ENCODE assay signal across 7 cellular contexts in genomic region chr12:67827820-67828383, GRCh38.
DNase-seq lines count a peak whose midpoint lies in the region; ATAC-seq, FAIRE-seq and TF ChIP-seq lines count a peak whose summit lies in the region.

No MANE protein-coding gene starts in this region.

- H3K9me3 ChIP-seq in GM12878 (replicated peaks; ENCODE audit: control insufficient read depth, insufficient read depth, low read length) (no peaks in the 10 kb centered on the region), left lung (no peaks in the 10 kb centered on the region)

- peak overlapping the region; percentile 44; the same call in 1 of the 2 replicates for H3K4me2 ChIP-seq in GM12878 (ENCODE audit: control insufficient read depth, insufficient read depth)

- SMC1A ChIA-PET in GM12878 (lab: Charles Lee; ENCODE audit: uncharacterized antibody, unreplicated experiment): no interaction called here

- WGBS in GM12878 (ENCODE audit: insufficient coverage, insufficient replicate concordance, low lambda C conversion rate, missing lambda C conversion rate): 3% methylated on average over 7 of the region's 7 CpGs

- H3K27me3 ChIP-seq in GM12878 (replicated peaks in 1 of 2; ENCODE audit: control insufficient read depth in 2 of 2, insufficient read depth in 2 of 2, low read length in 1 of 2): no peaks in the 10 kb centered on the region
- no peaks in the 10 kb centered on the region for H3K27me3 ChIP-seq in left lung

- no peak for TF ChIP-seq RAD21 in GM12878 (IDR thresholded peaks at IDR 0.05; ENCODE audit: insufficient read depth, low read depth, low read length)

- DNase-seq in NCI-H460 (ENCODE audit: extremely low read depth, low read depth) (peak; percentile 47), GM12878 (ENCODE audit: low read depth, low spot score) (no peak), left lung (no peak), NCI-H2196 (lab: John Stamatoyannopoulos, UW; ENCODE audit: unreplicated experiment) (no peak), SKM-1 treated with dmso at 0.1 percent for 144 hours (lab: John Stamatoyannopoulos, UW; ENCODE audit: unreplicated experiment) (no peak)
- DNase-seq in stimulated activated CD4-positive, alpha-beta T cell treated with anti-CD3 and anti-CD28 coated beads, TNF-alpha, amount 100 ng/mL, for 4 hours (ENCODE audit: low read depth in 3 of 3): peak in 2 of 3 experiments; percentile 8 to 14

- ATAC-seq in GM21381 (IDR thresholded peaks at IDR 0.05; ENCODE audit: unreplicated experiment) (peak; percentile 66), GM12878 (peak; percentile 84), left lung (peak; percentile 93)

- H3K27ac ChIP-seq in GM12878 (ENCODE audit: control insufficient read depth, insufficient read depth) (no peak overlapping the region), left lung (peak overlapping the region; percentile 35 to 76)

- no peak for TF ChIP-seq EP300 in GM12878 (IDR thresholded peaks at IDR 0.05; ENCODE audit: borderline replicate concordance in 1 of 2, control insufficient read depth in 1 of 2, low read depth in 2 of 2, low read length in 2 of 2)

- CTCF ChIA-PET in GM12878 (lab: Yijun Ruan, JAX): no interaction called here

- no peak overlapping the region for H3K4me3 ChIP-seq in GM12878
- no peak overlapping the region for H3K4me3 ChIP-seq in left lung

- no TSS peak for BruUV-seq in GM12878 (replicated peaks; lab: Mats Ljungman, UMichigan)

- in situ Hi-C loops in GM12878 (cut with MboI): no loop called here

- POLR2A ChIA-PET in GM12878 (lab: Charles Lee): no interaction called here

- no peak overlapping the region for H3K9ac ChIP-seq in GM12878 (ENCODE audit: control insufficient read depth, insufficient read depth, low read length)

- H3K4me1 ChIP-seq in GM12878 (ENCODE audit: control insufficient read depth, insufficient read depth, low read length) (no peaks in the 10 kb centered on the region), left lung (no peaks in the 10 kb centered on the region)

- TF ChIP-seq CTCF in GM12878 (IDR thresholded peaks at IDR 0.05 in 2 of 3, conservative IDR thresholded peaks at IDR 0.05 in 1 of 3; ENCODE audit: control insufficient read depth in 2 of 3, extremely low read depth in 1 of 3, insufficient read depth in 1 of 3, low read depth in 3 of 3, low read length in 3 of 3) (no peak), left lung (IDR thresholded peaks at IDR 0.05) (no peak)

- H2AFZ ChIP-seq in GM12878 (ENCODE audit: control insufficient read depth, low read depth, low read length): no peak overlapping the region; the same call in 1 of the 2 replicates

- H4K20me1 ChIP-seq in GM12878 (ENCODE audit: control insufficient read depth, insufficient read depth): no peaks in the 10 kb centered on the region

- peak; percentile 59 for FAIRE-seq in GM12878 (lab: Jason Lieb, UNC)

- intact Hi-C loops in GM12878 (cut with micrococcal nuclease; ENCODE audit: unreplicated experiment): no loop called here
- intact Hi-C loops in left lung (cut with DNase I): no loop called here

- RAD21 ChIA-PET in GM12878 (lab: Charles Lee; ENCODE audit: unreplicated experiment): no interaction called here

- no peaks in the 10 kb centered on the region for H3K79me2 ChIP-seq in GM12878 (ENCODE audit: control insufficient read depth, insufficient read depth, low read length)

- H3K36me3 ChIP-seq in GM12878 (ENCODE audit: control insufficient read depth in 2 of 2, insufficient read depth in 2 of 2, low read length in 1 of 2) (no peaks in the 10 kb centered on the region), left lung (no peaks in the 10 kb centered on the region)

- TF ChIP-seq POLR2A in GM12878 (IDR thresholded peaks at IDR 0.05; ENCODE audit: low read depth, low read length): no peak

TF ChIP-seq in GM12878, 131 proteins besides CTCF, POLR2A, EP300 and RAD21 (continues in another document):
- TF ChIP-seq, protein P1, sequence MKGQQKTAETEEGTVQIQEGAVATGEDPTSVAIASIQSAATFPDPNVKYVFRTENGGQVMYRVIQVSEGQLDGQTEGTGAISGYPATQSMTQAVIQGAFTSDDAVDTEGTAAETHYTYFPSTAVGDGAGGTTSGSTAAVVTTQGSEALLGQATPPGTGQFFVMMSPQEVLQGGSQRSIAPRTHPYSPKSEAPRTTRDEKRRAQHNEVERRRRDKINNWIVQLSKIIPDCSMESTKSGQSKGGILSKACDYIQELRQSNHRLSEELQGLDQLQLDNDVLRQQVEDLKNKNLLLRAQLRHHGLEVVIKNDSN (IDR thresholded peaks at IDR 0.05; ENCODE audit: borderline replicate concordance, extremely low read length, insufficient read depth, low read depth, low read length): no peak
- TF ChIP-seq JUNB (IDR thresholded peaks at IDR 0.05) (peak; percentile 70), NR2C2 (IDR thresholded peaks at IDR 0.05; ENCODE audit: borderline replicate concordance, control insufficient read depth, insufficient read length, low read depth) (no peak), CEBPB (IDR thresholded peaks at IDR 0.05; ENCODE audit: borderline replicate concordance in 1 of 2, low read depth in 2 of 2, low read length in 2 of 2) (peak in 1 of 2 experiments; percentile 47; a peak in 1 of 4 replicates), POU2F2 (IDR thresholded peaks at IDR 0.05; ENCODE audit: borderline replicate concordance, low read depth, low read length) (no peak), BCL11A (IDR thresholded peaks at IDR 0.05; ENCODE audit: low read depth, low read length) (0 out of 2 replicates have a peak, but pooled peaks have one; percentile 8), TCF7 (IDR thresholded peaks at IDR 0.05; ENCODE audit: borderline replicate concordance) (no peak), MTA2 (IDR thresholded peaks at IDR 0.05; ENCODE audit: low read depth) (no peak), NFIC (IDR thresholded peaks at IDR 0.05; ENCODE audit: low read depth, low read length) (peak; percentile 38; the same call in 1 of the 2 replicates), PBX3 (IDR thresholded peaks at IDR 0.05; ENCODE audit: insufficient replicate concordance, low read depth, low read length) (no peak), HDAC6 (IDR thresholded peaks at IDR 0.05; ENCODE audit: unreplicated experiment) (no peak), KAT2A (conservative IDR thresholded peaks at IDR 0.05; ENCODE audit: control insufficient read depth, low read depth, low read length) (no peak), RUNX3 (IDR thresholded peaks at IDR 0.05; ENCODE audit: low read length) (peak; percentile 64), CBX5 (IDR thresholded peaks at IDR 0.05; ENCODE audit: low read depth) (0 out of 2 replicates have a peak, but pooled peaks have one; percentile 56), EED (IDR thresholded peaks at IDR 0.05; ENCODE audit: low read depth) (no peak), NRF1 (conservative IDR thresholded peaks at IDR 0.05; ENCODE audit: low read depth, low read length) (no peak), ATF7 (IDR thresholded peaks at IDR 0.05; ENCODE audit: low read depth) (no peak), IRF4 (IDR thresholded peaks at IDR 0.05; ENCODE audit: low read depth, low read length) (peak; percentile 48; the same call in 1 of the 2 replicates), BMI1 (IDR thresholded peaks at IDR 0.05; ENCODE audit: borderline replicate concordance) (no peak), CHD1 (IDR thresholded peaks at IDR 0.05; ENCODE audit: low read depth, low read length) (no peak), ATF3 (IDR thresholded peaks at IDR 0.05; ENCODE audit: borderline replicate concordance, extremely low read depth, low read depth, low read length) (no peak), RBBP5 (conservative IDR thresholded peaks at IDR 0.05) (no peak)
- TF ChIP-seq, protein P2, sequence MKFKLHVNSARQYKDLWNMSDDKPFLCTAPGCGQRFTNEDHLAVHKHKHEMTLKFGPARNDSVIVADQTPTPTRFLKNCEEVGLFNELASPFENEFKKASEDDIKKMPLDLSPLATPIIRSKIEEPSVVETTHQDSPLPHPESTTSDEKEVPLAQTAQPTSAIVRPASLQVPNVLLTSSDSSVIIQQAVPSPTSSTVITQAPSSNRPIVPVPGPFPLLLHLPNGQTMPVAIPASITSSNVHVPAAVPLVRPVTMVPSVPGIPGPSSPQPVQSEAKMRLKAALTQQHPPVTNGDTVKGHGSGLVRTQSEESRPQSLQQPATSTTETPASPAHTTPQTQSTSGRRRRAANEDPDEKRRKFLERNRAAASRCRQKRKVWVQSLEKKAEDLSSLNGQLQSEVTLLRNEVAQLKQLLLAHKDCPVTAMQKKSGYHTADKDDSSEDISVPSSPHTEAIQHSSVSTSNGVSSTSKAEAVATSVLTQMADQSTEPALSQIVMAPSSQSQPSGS (IDR thresholded peaks at IDR 0.05; ENCODE audit: low read length): peak; percentile 47; the same call in 1 of the 2 replicates
- TF ChIP-seq, protein P3, sequence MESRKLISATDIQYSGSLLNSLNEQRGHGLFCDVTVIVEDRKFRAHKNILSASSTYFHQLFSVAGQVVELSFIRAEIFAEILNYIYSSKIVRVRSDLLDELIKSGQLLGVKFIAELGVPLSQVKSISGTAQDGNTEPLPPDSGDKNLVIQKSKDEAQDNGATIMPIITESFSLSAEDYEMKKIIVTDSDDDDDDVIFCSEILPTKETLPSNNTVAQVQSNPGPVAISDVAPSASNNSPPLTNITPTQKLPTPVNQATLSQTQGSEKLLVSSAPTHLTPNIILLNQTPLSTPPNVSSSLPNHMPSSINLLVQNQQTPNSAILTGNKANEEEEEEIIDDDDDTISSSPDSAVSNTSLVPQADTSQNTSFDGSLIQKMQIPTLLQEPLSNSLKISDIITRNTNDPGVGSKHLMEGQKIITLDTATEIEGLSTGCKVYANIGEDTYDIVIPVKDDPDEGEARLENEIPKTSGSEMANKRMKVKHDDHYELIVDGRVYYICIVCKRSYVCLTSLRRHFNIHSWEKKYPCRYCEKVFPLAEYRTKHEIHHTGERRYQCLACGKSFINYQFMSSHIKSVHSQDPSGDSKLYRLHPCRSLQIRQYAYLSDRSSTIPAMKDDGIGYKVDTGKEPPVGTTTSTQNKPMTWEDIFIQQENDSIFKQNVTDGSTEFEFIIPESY (IDR thresholded peaks at IDR 0.05): no peak

Comparison
In these comparisons a context has a peak if more than half of its experiments do, and no peak if none do; other contexts are left out.
1. DNase-seq: peak in NCI-H460 (single experiment) and stimulated activated CD4-positive, alpha-beta T cell treated with anti-CD3 and anti-CD28 coated beads, TNF-alpha, amount 100 ng/mL, for 4 hours (2 of 3); none in GM12878 (single experiment), left lung (0 of 2), NCI-H2196 (single experiment) and SKM-1 treated with dmso at 0.1 percent for 144 hours (single experiment).
2. Peak in every context shown above with its lines, with median percentiles within 50 percentile points of each other: ATAC-seq.